Comparison of ENCODE assay signal across 14 cellular contexts in genomic region chr1:176149939-176150807, GRCh38.
"Had no signal": no experiment of that assay in that cellular context is flagged by ENCODE, and none has a peak within 500 bp of the region (broad histone marks: within the 10 kb centered on the region; RNA-seq: fewer than 3 reads in every experiment).

No MANE protein-coding gene starts in this region.

- FAIRE-seq: urothelium cell line had no signal

- H3K9me3 Mint-ChIP-seq: activated naive CD4-positive, alpha-beta T cell treated with anti-CD3 and anti-CD28 coated beads, Interleukin-2, amount 50 U/mL, for 24 hours; natural killer cell treated with Interleukin-12 subunit alpha and Interleukin-12 subunit beta and Interleukin-15 and Interleukin-18, amount 100 ng/mL, for 72 hours had no signal

- H3K27me3 Mint-ChIP-seq: activated naive CD4-positive, alpha-beta T cell treated with anti-CD3 and anti-CD28 coated beads, Interleukin-2, amount 50 U/mL, for 24 hours; natural killer cell treated with Interleukin-12 subunit alpha and Interleukin-12 subunit beta and Interleukin-15 and Interleukin-18, amount 100 ng/mL, for 72 hours had no signal

- ATAC-seq: body of pancreas; gastrocnemius medialis; natural killer cell treated with Interleukin-12 subunit alpha and Interleukin-12 subunit beta and Interleukin-15 and Interleukin-18, amount 100 ng/mL, for 72 hours; stimulated activated naive CD8-positive, alpha-beta T cell treated with anti-CD3 and anti-CD28 coated beads, Interleukin-15, Interleukin-2, amounts not matched to agents 100 U/mL and 50 U/mL, for 24 hours had no signal

- H3K4me3 Mint-ChIP-seq: activated naive CD4-positive, alpha-beta T cell treated with anti-CD3 and anti-CD28 coated beads, Interleukin-2, amount 50 U/mL, for 24 hours; natural killer cell treated with Interleukin-12 subunit alpha and Interleukin-12 subunit beta and Interleukin-15 and Interleukin-18, amount 100 ng/mL, for 72 hours had no signal

- DNase-seq: activated CD4-positive, CD25-positive, alpha-beta regulatory T cell; activated T-cell treated with anti-CD3 and anti-CD28 coated beads, Interleukin-2, amount 50 U/mL, for 1 hour; amniotic stem cell; body of pancreas; central memory CD4-positive, alpha-beta T cell; cortex of kidney; effector CD8-positive, alpha-beta T cell; gastrocnemius medialis; stimulated activated CD4-positive, alpha-beta T cell treated with anti-CD3 and anti-CD28 coated beads, Interleukin-4, amount 100 ng/mL, for 1 hour; stimulated activated CD8-positive, alpha-beta memory T cell treated with anti-CD3 and anti-CD28 coated beads, Interleukin-4, amount 100 ng/mL, for 48 hours; stimulated activated naive CD8-positive, alpha-beta T cell treated with anti-CD3 and anti-CD28 coated beads, Interleukin-15, Interleukin-2, amounts not matched to agents 100 U/mL and 50 U/mL, for 24 hours had no signal

- H3K27ac Mint-ChIP-seq: natural killer cell treated with Interleukin-12 subunit alpha and Interleukin-12 subunit beta and Interleukin-15 and Interleukin-18, amount 100 ng/mL, for 72 hours had no signal
